8 cellular contexts compared by ENCODE assay signal in the genomic region with DNA sequence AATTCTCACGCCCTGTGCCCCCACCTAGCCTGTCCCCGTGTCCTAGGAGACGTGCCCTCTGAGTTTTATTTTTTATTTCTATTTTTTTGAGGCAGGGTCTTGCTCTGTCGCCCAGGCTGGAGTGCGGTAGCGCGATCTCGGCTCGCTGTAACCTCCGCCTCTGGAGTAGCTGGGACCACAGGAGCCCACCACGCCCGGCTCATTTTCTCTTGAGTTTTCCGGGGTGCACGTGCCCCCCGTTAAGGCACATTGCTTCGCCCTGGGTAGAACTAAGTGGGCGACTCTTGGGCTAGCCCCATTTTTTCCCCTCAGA. TPM values are rescaled to one million over a fixed set of nuclear protein-coding genes. Genes with fewer than 3 reads are reported as not detected.
DNase-seq lines count a peak whose midpoint lies in the region; ATAC-seq, FAIRE-seq and TF ChIP-seq lines count a peak whose summit lies in the region.

No MANE protein-coding gene starts in this region.

- peaks cover 9% of the 10 kb centered on the region for H4K20me1 ChIP-seq in astrocyte (ENCODE audit: insufficient read depth, low read length)

- H3K36me3 ChIP-seq in astrocyte (ENCODE audit: insufficient read depth, low read length) = peaks cover 10% of the 10 kb centered on the region
- H3K36me3 ChIP-seq in liver (ENCODE audit: control insufficient read depth in 4 of 4, insufficient read depth in 3 of 4, low read depth in 1 of 4, low read length in 3 of 4) = peaks cover 0 to 9% (median 5%) of the 10 kb centered on the region in 4 donors
- peaks cover 5% of the 10 kb centered on the region for H3K36me3 ChIP-seq in thoracic aorta

- 45% methylated on average over 17 of the region's 17 CpGs for WGBS in liver

- FAIRE-seq in astrocyte (lab: Jason Lieb, UNC) = no peak

- peak overlapping the region; percentile 100 for H3K27ac Mint-ChIP-seq in activated CD8-positive, alpha-beta memory T cell treated with anti-CD3 and anti-CD28 coated beads, Interleukin-2, amount 10 ng/mL, durations not matched to agents 7 days and 5 days
- peak overlapping the region; percentile 96 for H3K27ac Mint-ChIP-seq in astrocyte (ENCODE audit: unreplicated experiment)

- peaks cover 43% of the 10 kb centered on the region for H3K4me1 Mint-ChIP-seq in activated CD8-positive, alpha-beta memory T cell treated with anti-CD3 and anti-CD28 coated beads, Interleukin-2, amount 10 ng/mL, durations not matched to agents 7 days and 5 days
- H3K4me1 Mint-ChIP-seq in astrocyte (ENCODE audit: low read depth, unreplicated experiment) = no peaks in the 10 kb centered on the region

- H2AFZ ChIP-seq in astrocyte (ENCODE audit: low read depth, low read length) = peak overlapping the region; percentile 87

- no peaks in the 10 kb centered on the region for H3K27me3 Mint-ChIP-seq in activated CD8-positive, alpha-beta memory T cell treated with anti-CD3 and anti-CD28 coated beads, Interleukin-2, amount 10 ng/mL, durations not matched to agents 7 days and 5 days
- no peaks in the 10 kb centered on the region for H3K27me3 Mint-ChIP-seq in astrocyte (ENCODE audit: low read depth, unreplicated experiment)

- peak overlapping the region; percentile 94 for H3K9ac ChIP-seq in astrocyte (ENCODE audit: low read length)
- peak overlapping the region in 1 of 2 donors; percentile 50 for H3K9ac ChIP-seq in liver (ENCODE audit: low read depth in 1 of 2, low read length in 2 of 2)

- no peak for TF ChIP-seq CTCF in astrocyte (IDR thresholded peaks at IDR 0.05; ENCODE audit: insufficient read depth, low read depth, low read length)
- TF ChIP-seq CTCF in liver (IDR thresholded peaks at IDR 0.05; ENCODE audit: low read depth, low read length, missing input control) = no peak
- no peak for TF ChIP-seq CTCF in thoracic aorta (IDR thresholded peaks at IDR 0.05)

- H3K4me1 ChIP-seq in astrocyte (ENCODE audit: insufficient read depth, low read length) (peaks cover 12% of the 10 kb centered on the region), liver (ENCODE audit: control insufficient read depth in 4 of 4, insufficient read depth in 4 of 4, low read length in 3 of 4) (peaks cover 7 to 24% (median 16%) of the 10 kb centered on the region in 4 donors), thoracic aorta (ENCODE audit: control insufficient read depth in 1 of 2, low read depth in 2 of 2) (peaks cover 12 to 25% of the 10 kb centered on the region in 2 donors)

- no peak for TF ChIP-seq RAD21 in liver (IDR thresholded peaks at IDR 0.05)

- H3K9me3 Mint-ChIP-seq in activated CD8-positive, alpha-beta memory T cell treated with anti-CD3 and anti-CD28 coated beads, Interleukin-2, amount 10 ng/mL, durations not matched to agents 7 days and 5 days (ENCODE audit: low read depth) = no peaks in the 10 kb centered on the region
- no peaks in the 10 kb centered on the region for H3K9me3 Mint-ChIP-seq in astrocyte (ENCODE audit: unreplicated experiment)

- CTCF ChIA-PET in activated CD8-positive, alpha-beta memory T cell treated with anti-CD3 and anti-CD28 coated beads, Interleukin-2, amount 10 ng/mL, durations not matched to agents 7 days and 5 days (lab: Charles Lee) = interaction anchor here (0.6 to 4.7 kb wide), 13 partner anchors 9 to 150 kb away, joined by 3 to 41 read pairs (median 6); a partner anchor contains a TSS

- peaks cover 35% of the 10 kb centered on the region for H3K79me2 ChIP-seq in astrocyte (ENCODE audit: insufficient read depth, low read length)

- peak overlapping the region; percentile 100 for H3K4me3 Mint-ChIP-seq in activated CD8-positive, alpha-beta memory T cell treated with anti-CD3 and anti-CD28 coated beads, Interleukin-2, amount 10 ng/mL, durations not matched to agents 7 days and 5 days
- peak overlapping the region; percentile 100 for H3K4me3 Mint-ChIP-seq in astrocyte (ENCODE audit: unreplicated experiment)

- no peaks in the 10 kb centered on the region for H3K27me3 ChIP-seq in astrocyte (ENCODE audit: insufficient read depth, low read length)
- no peaks in the 10 kb centered on the region for H3K27me3 ChIP-seq in liver (ENCODE audit: control insufficient read depth in 4 of 4, insufficient read depth in 4 of 4, low read length in 3 of 4)
- H3K27me3 ChIP-seq in thoracic aorta (replicated peaks; ENCODE audit: insufficient read depth) = no peaks in the 10 kb centered on the region

- no peak for ATAC-seq in activated CD8-positive, alpha-beta memory T cell treated with anti-CD3 and anti-CD28 coated beads, Interleukin-2, amount 10 ng/mL, durations not matched to agents 7 days and 5 days
- ATAC-seq in thoracic aorta (ENCODE audit: insufficient number of reproducible peaks, low FRiP score, low read depth) (no peak), HG03432 (IDR thresholded peaks at IDR 0.05; ENCODE audit: unreplicated experiment) (no peak), GM18498 (IDR thresholded peaks at IDR 0.05; ENCODE audit: unreplicated experiment) (no peak)

- no peak for DNase-seq in activated CD8-positive, alpha-beta memory T cell treated with anti-CD3 and anti-CD28 coated beads, Interleukin-2, amount 10 ng/mL, durations not matched to agents 7 days and 5 days
- no peak for DNase-seq in activated CD8-positive, alpha-beta memory T cell treated with anti-CD3 and anti-CD28 coated beads for 24 hours
- DNase-seq in astrocyte (ENCODE audit: low read depth) = no peak
- no peak for DNase-seq in thoracic aorta (ENCODE audit: low spot score)
- DNase-seq in A172 (ENCODE audit: low spot score) = no peak

- H3K4me3 ChIP-seq in astrocyte (ENCODE audit: insufficient read depth, low read depth, low read length) (peak overlapping the region; percentile 87), liver (ENCODE audit: low read depth in 1 of 3, low read length in 3 of 3) (peak overlapping the region; percentile 85 to 94 (median 91)), thoracic aorta (peak overlapping the region; percentile 93)

- H3K4me2 ChIP-seq in astrocyte (ENCODE audit: low read length) = peak overlapping the region; percentile 95

- H3K36me3 Mint-ChIP-seq in activated CD8-positive, alpha-beta memory T cell treated with anti-CD3 and anti-CD28 coated beads, Interleukin-2, amount 10 ng/mL, durations not matched to agents 7 days and 5 days = peaks cover 27% of the 10 kb centered on the region
- H3K36me3 Mint-ChIP-seq in astrocyte (ENCODE audit: low read depth, unreplicated experiment) = peaks cover 2% of the 10 kb centered on the region

- H3K9me3 ChIP-seq in astrocyte (ENCODE audit: insufficient read depth, low read depth, low read length) (no peaks in the 10 kb centered on the region), liver (ENCODE audit: control insufficient read depth in 4 of 4, low read length in 3 of 4) (no peaks in the 10 kb centered on the region), thoracic aorta (no peaks in the 10 kb centered on the region)

- peak overlapping the region; percentile 89 for H3K27ac ChIP-seq in astrocyte (ENCODE audit: low read depth, low read length)
- no peak overlapping the region for H3K27ac ChIP-seq in liver (ENCODE audit: low read depth in 1 of 2, low read length in 2 of 2)
- peak overlapping the region; percentile 86 to 87 for H3K27ac ChIP-seq in thoracic aorta

TF ChIP-seq in liver, 16 proteins besides CTCF, POLR2A, EP300 and RAD21 (continues in another document):
- TF ChIP-seq EGR1 (IDR thresholded peaks at IDR 0.05; ENCODE audit: low read depth in 2 of 2) (no peak), TAF1 (conservative IDR thresholded peaks at IDR 0.05) (no peak), RXRA (IDR thresholded peaks at IDR 0.05) (no peak), GABPA (IDR thresholded peaks at IDR 0.05 in 1 of 2, conservative IDR thresholded peaks at IDR 0.05 in 1 of 2) (no peak), HNF4G (IDR thresholded peaks at IDR 0.05) (no peak), FOXA2 (IDR thresholded peaks at IDR 0.05) (no peak), SP1 (IDR thresholded peaks at IDR 0.05) (no peak), FOXA1 (IDR thresholded peaks at IDR 0.05) (no peak), YY1 (IDR thresholded peaks at IDR 0.05) (no peak)
- TF ChIP-seq, protein P1, sequence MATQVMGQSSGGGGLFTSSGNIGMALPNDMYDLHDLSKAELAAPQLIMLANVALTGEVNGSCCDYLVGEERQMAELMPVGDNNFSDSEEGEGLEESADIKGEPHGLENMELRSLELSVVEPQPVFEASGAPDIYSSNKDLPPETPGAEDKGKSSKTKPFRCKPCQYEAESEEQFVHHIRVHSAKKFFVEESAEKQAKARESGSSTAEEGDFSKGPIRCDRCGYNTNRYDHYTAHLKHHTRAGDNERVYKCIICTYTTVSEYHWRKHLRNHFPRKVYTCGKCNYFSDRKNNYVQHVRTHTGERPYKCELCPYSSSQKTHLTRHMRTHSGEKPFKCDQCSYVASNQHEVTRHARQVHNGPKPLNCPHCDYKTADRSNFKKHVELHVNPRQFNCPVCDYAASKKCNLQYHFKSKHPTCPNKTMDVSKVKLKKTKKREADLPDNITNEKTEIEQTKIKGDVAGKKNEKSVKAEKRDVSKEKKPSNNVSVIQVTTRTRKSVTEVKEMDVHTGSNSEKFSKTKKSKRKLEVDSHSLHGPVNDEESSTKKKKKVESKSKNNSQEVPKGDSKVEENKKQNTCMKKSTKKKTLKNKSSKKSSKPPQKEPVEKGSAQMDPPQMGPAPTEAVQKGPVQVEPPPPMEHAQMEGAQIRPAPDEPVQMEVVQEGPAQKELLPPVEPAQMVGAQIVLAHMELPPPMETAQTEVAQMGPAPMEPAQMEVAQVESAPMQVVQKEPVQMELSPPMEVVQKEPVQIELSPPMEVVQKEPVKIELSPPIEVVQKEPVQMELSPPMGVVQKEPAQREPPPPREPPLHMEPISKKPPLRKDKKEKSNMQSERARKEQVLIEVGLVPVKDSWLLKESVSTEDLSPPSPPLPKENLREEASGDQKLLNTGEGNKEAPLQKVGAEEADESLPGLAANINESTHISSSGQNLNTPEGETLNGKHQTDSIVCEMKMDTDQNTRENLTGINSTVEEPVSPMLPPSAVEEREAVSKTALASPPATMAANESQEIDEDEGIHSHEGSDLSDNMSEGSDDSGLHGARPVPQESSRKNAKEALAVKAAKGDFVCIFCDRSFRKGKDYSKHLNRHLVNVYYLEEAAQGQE (IDR thresholded peaks at IDR 0.05) = no peak

RNA-seq across cellular contexts. Expression of a gene that starts 0.7 kb away (rescaled TPM):
- total RNA-seq in activated CD8-positive, alpha-beta memory T cell treated with anti-CD3 and anti-CD28 coated beads, Interleukin-2, amount 10 ng/mL, durations not matched to agents 7 days and 5 days = 100 to 1,000 TPM in 1 of 2 experiments, 10 to 100 TPM in 1; 86.0 to 114 TPM
- total RNA-seq in astrocyte (29.6 and 29.8 TPM in 2 replicates), liver (10 to 100 TPM; 15.8 to 27.6 TPM), thoracic aorta (10 to 100 TPM; 33.4 to 61.4 TPM)
- polyA plus RNA-seq in liver = 10 to 100 TPM in 1 of 2 donors, 1 to 10 TPM in 1; 8.2 to 12.7 TPM
- 18.4 and 33.8 TPM in 2 replicates for total RNA-seq in A172 (2014; rRNA removed; shearing (Covaris generic))

Comparison
In these comparisons a context has a peak if more than half of its experiments do, and no peak if none do; other contexts are left out.
1. H3K27ac ChIP-seq: peak in astrocyte (single experiment) and thoracic aorta (2 of 2); none in liver (0 of 2).
2. Peak in every context shown above with its lines, with median percentiles within 50 percentile points of each other: H3K4me3 ChIP-seq.